ENCODE assay signal across 8 cellular contexts in genomic region chr6:17042422-17043147, GRCh38. TPM values are rescaled to one million over a fixed set of nuclear protein-coding genes. Genes with fewer than 3 reads are reported as not detected.
A peak's percentile ranks its signal among the peaks of the same experiment; 100 is the strongest.
DNase-seq lines count a peak whose midpoint lies in the region; ATAC-seq, FAIRE-seq and TF ChIP-seq lines count a peak whose summit lies in the region.

No MANE protein-coding gene starts in this region.

- H3K9me3 ChIP-seq in endothelial cell of umbilical vein (replicated peaks; ENCODE audit: control insufficient read depth, insufficient read depth, low read length) = no peaks in the 10 kb centered on the region

- peak overlapping the region; percentile 51 for H3K4me2 ChIP-seq in endothelial cell of umbilical vein (ENCODE audit: insufficient read depth, low read length)

- H3K27ac Mint-ChIP-seq in immature natural killer cell = no peak overlapping the region

- H3K4me3 Mint-ChIP-seq in immature natural killer cell = no peak overlapping the region

- no TSS peak for BruUV-seq in endothelial cell of umbilical vein (replicated peaks; lab: Mats Ljungman, UMichigan)

- H3K27ac ChIP-seq in endothelial cell of umbilical vein (ENCODE audit: insufficient read depth, low read depth, low read length) = no peak overlapping the region

- FAIRE-seq in endothelial cell of umbilical vein (lab: Jason Lieb, UNC) = peak; percentile 75

- no peaks in the 10 kb centered on the region for H3K36me3 Mint-ChIP-seq in immature natural killer cell

- intact Hi-C loops in endothelial cell of umbilical vein (cut with micrococcal nuclease) = no loop called here
- intact Hi-C loops in posterior vena cava (cut with DNase I) = no loop called here

- no peak for DNase-seq in AG09319 (ENCODE audit: extremely low read depth, low read depth)
- DNase-seq in NCI-H226 = peak; percentile 89
- peak; percentile 80 for DNase-seq in endothelial cell of umbilical vein (ENCODE audit: low read depth, low spot score)
- peak; percentile 83 for DNase-seq in medulla oblongata (ENCODE audit: extremely low spot score)
- DNase-seq in immature natural killer cell = no peak
- no peak for DNase-seq in posterior vena cava (ENCODE audit: low spot score)

- H2AFZ ChIP-seq in endothelial cell of umbilical vein (ENCODE audit: low read depth, low read length) = peak overlapping the region; percentile 85

- H3K27me3 Mint-ChIP-seq in immature natural killer cell (ENCODE audit: low read depth in 3 of 3) = peaks cover 2 to 17% (median 8%) of the 10 kb centered on the region in 3 donors

- H3K27me3 ChIP-seq in endothelial cell of umbilical vein (ENCODE audit: control insufficient read depth in 2 of 2, insufficient read depth in 2 of 2, low read length in 2 of 2) = peaks cover 0 to 5% of the 10 kb centered on the region in 2 experiments

- peaks cover 7% of the 10 kb centered on the region for H3K4me1 ChIP-seq in endothelial cell of umbilical vein (ENCODE audit: control insufficient read depth, extremely low read depth, insufficient read depth, low read length)

- peaks cover 0 to 1% (median 0%) of the 10 kb centered on the region in 6 donors for H3K9me3 Mint-ChIP-seq in immature natural killer cell

- H3K4me1 Mint-ChIP-seq in immature natural killer cell = no peaks in the 10 kb centered on the region

- H4K20me1 ChIP-seq in endothelial cell of umbilical vein (replicated peaks; ENCODE audit: control insufficient read depth, extremely low read depth, insufficient read depth, low read length) = no peaks in the 10 kb centered on the region

- POLR2A ChIA-PET in endothelial cell of umbilical vein (lab: Charles Lee) = no interaction called here

- ATAC-seq in GM21529 (IDR thresholded peaks at IDR 0.05; ENCODE audit: unreplicated experiment) (no peak), HG03520 (IDR thresholded peaks at IDR 0.05; ENCODE audit: unreplicated experiment) (no peak)

- H3K9me1 ChIP-seq in endothelial cell of umbilical vein (replicated peaks; ENCODE audit: control insufficient read depth, extremely low read depth, insufficient read depth, low read length) = no peaks in the 10 kb centered on the region

- TF ChIP-seq CTCF in AG09319 (IDR thresholded peaks at IDR 0.05; ENCODE audit: low read depth, low read length) (peak; percentile 50), endothelial cell of umbilical vein (IDR thresholded peaks at IDR 0.05; ENCODE audit: extremely low read depth in 1 of 2, insufficient read depth in 1 of 2, low read depth in 1 of 2, low read length in 2 of 2) (peak; percentile 13 to 35)

- H3K4me3 ChIP-seq in endothelial cell of umbilical vein (replicated peaks in 1 of 3; ENCODE audit: insufficient read depth in 1 of 3, low read depth in 1 of 3, low read length in 3 of 3) = no peak overlapping the region

- no peaks in the 10 kb centered on the region for H3K79me2 ChIP-seq in endothelial cell of umbilical vein (ENCODE audit: control insufficient read depth, insufficient read depth, low read length)

- H3K9ac ChIP-seq in endothelial cell of umbilical vein (replicated peaks; ENCODE audit: extremely low read depth, insufficient read depth, low read length) = peak overlapping the region; percentile 31

- CTCF ChIA-PET in endothelial cell of umbilical vein (lab: Charles Lee) = interaction anchor here (1.0 to 2.3 kb wide), 2 partner anchors 44 to 78 kb away, joined by 4 to 6 read pairs; no protein-coding TSS in a partner anchor

- dilution Hi-C loops in endothelial cell of umbilical vein (cut with MboI; ENCODE audit: extremely low pct_ligation_motif_present, low sequenced_read_pairs) = no loop called here

- TF ChIP-seq POLR2A in endothelial cell of umbilical vein (IDR thresholded peaks at IDR 0.05; ENCODE audit: low read depth, low read length) = no peak

- H3K36me3 ChIP-seq in endothelial cell of umbilical vein (ENCODE audit: control insufficient read depth in 2 of 2, extremely low read depth in 1 of 2, insufficient read depth in 2 of 2, low read length in 2 of 2) = no peaks in the 10 kb centered on the region

TF ChIP-seq in endothelial cell of umbilical vein, 7 proteins besides CTCF, POLR2A, EP300 and RAD21:
- no peak for TF ChIP-seq EZH2 (IDR thresholded peaks at IDR 0.05; ENCODE audit: borderline replicate concordance, low read depth, low read length, severe bottlenecking)
- TF ChIP-seq FOS (IDR thresholded peaks at IDR 0.05; ENCODE audit: borderline replicate concordance, insufficient read depth, low read length) = no peak
- no peak for TF ChIP-seq JUN (IDR thresholded peaks at IDR 0.05; ENCODE audit: borderline replicate concordance, insufficient read depth, insufficient read length, low read depth)
- TF ChIP-seq MAX (IDR thresholded peaks at IDR 0.05; ENCODE audit: insufficient read depth, insufficient read length) = no peak
- no peak for TF ChIP-seq POLR2AphosphoS5 (IDR thresholded peaks at IDR 0.05; ENCODE audit: insufficient read depth, low read depth, low read length)
- TF ChIP-seq MYC (IDR thresholded peaks at IDR 0.05; ENCODE audit: low read depth, low read length) = no peak
- no peak for TF ChIP-seq GATA2 (IDR thresholded peaks at IDR 0.05; ENCODE audit: insufficient read depth, insufficient read length, low read depth, low read length)

RNA-seq across cellular contexts. Expression of gene STMND1, which starts 59.3 kb away (rescaled TPM):
- total RNA-seq in endothelial cell of umbilical vein (not detected in 2 replicates), posterior vena cava (not detected)
- polyA plus RNA-seq in endothelial cell of umbilical vein (not detected in 2 replicates), immature natural killer cell (not detected)
- polyA plus RNA-seq in endothelial cell of umbilical vein (2011; cell fraction: cytosol; rRNA removed) = not detected in 2 replicates
- not detected in 2 replicates for polyA plus RNA-seq in endothelial cell of umbilical vein (2011; cell fraction: nucleus; rRNA removed)
- not detected in 2 replicates for polyA plus RNA-seq in endothelial cell of umbilical vein (2012)
- not detected in 2 replicates for polyA minus RNA-seq in endothelial cell of umbilical vein
- polyA minus RNA-seq in endothelial cell of umbilical vein (2011; cell fraction: cytosol; rRNA and poly(A)+ RNA removed) = not detected
- polyA minus RNA-seq in endothelial cell of umbilical vein (2011; cell fraction: nucleus; rRNA and poly(A)+ RNA removed) = not detected in 2 replicates

Comparison
In these comparisons a context has a peak if more than half of its experiments do, and no peak if none do; other contexts are left out.
1. DNase-seq: peak in NCI-H226 (single experiment), endothelial cell of umbilical vein (single experiment) and medulla oblongata (single experiment); none in AG09319 (single experiment), immature natural killer cell (0 of 3) and posterior vena cava (single experiment).